1 cellular context compared by ENCODE assay signal in genomic region chr17:45018514-45019176, GRCh38.
TF ChIP-seq lines count a peak whose summit lies in the region.

No MANE protein-coding gene starts in this region.

TF ChIP-seq in IMR-90, 13 proteins besides CTCF, POLR2A, EP300 and RAD21:
- TF ChIP-seq MXI1 (IDR thresholded peaks at IDR 0.05; ENCODE audit: borderline replicate concordance, low read depth, low read length) (no peak), NFE2L2 (IDR thresholded peaks at IDR 0.05; ENCODE audit: low read depth, low read length) (no peak), BHLHE40 (IDR thresholded peaks at IDR 0.05; ENCODE audit: low read depth, low read length) (no peak), RFX5 (IDR thresholded peaks at IDR 0.05; ENCODE audit: low read depth, low read length) (no peak), USF2 (IDR thresholded peaks at IDR 0.05; ENCODE audit: low read depth, low read length) (no peak), ELK1 (IDR thresholded peaks at IDR 0.05; ENCODE audit: borderline replicate concordance, low read depth, low read length) (no peak), MAZ (IDR thresholded peaks at IDR 0.05; ENCODE audit: borderline replicate concordance, low read depth, low read length) (no peak), SMC3 (IDR thresholded peaks at IDR 0.05; ENCODE audit: low read depth, low read length) (no peak), MAFK (IDR thresholded peaks at IDR 0.05; ENCODE audit: low read depth, low read length) (no peak), FOS (IDR thresholded peaks at IDR 0.05; ENCODE audit: low read depth, low read length) (no peak), CEBPB (IDR thresholded peaks at IDR 0.05; ENCODE audit: low read depth, low read length) (no peak), RCOR1 (IDR thresholded peaks at IDR 0.05; ENCODE audit: insufficient replicate concordance, low read length) (no peak), CHD1 (IDR thresholded peaks at IDR 0.05; ENCODE audit: low read depth, low read length) (no peak)
